Comparison of ENCODE assay signal across 1 cellular context in genomic region chr16:2155091-2156024, GRCh38.
TF ChIP-seq lines count a peak whose summit lies in the region.

TRAF7 (plus strand) TSS chr16:2155782; CDS start chr16:2163921, 8,139 bp downstream.

TF ChIP-seq in HepG2, 621 proteins besides CTCF, POLR2A, EP300 and RAD21 (continued from another document and continues in another):
- TF ChIP-seq POLR2AphosphoS5 (IDR thresholded peaks at IDR 0.05; ENCODE audit: low read depth, low read length) = peak; percentile 100
- TF ChIP-seq TOE1 (CRISPR knock-in tag; IDR thresholded peaks at IDR 0.05) = no peak
- TF ChIP-seq FIP1L1 (IDR thresholded peaks at IDR 0.05; ENCODE audit: borderline replicate concordance, insufficient read depth, low read depth, low read length) = no peak
- TF ChIP-seq, protein P1, sequence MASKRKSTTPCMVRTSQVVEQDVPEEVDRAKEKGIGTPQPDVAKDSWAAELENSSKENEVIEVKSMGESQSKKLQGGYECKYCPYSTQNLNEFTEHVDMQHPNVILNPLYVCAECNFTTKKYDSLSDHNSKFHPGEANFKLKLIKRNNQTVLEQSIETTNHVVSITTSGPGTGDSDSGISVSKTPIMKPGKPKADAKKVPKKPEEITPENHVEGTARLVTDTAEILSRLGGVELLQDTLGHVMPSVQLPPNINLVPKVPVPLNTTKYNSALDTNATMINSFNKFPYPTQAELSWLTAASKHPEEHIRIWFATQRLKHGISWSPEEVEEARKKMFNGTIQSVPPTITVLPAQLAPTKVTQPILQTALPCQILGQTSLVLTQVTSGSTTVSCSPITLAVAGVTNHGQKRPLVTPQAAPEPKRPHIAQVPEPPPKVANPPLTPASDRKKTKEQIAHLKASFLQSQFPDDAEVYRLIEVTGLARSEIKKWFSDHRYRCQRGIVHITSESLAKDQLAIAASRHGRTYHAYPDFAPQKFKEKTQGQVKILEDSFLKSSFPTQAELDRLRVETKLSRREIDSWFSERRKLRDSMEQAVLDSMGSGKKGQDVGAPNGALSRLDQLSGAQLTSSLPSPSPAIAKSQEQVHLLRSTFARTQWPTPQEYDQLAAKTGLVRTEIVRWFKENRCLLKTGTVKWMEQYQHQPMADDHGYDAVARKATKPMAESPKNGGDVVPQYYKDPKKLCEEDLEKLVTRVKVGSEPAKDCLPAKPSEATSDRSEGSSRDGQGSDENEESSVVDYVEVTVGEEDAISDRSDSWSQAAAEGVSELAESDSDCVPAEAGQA (IDR thresholded peaks at IDR 0.05; ENCODE audit: low read depth) = no peak; the same call in 1 of the 2 replicates
- TF ChIP-seq, protein P1 (CRISPR knock-in tag; IDR thresholded peaks at IDR 0.05; ENCODE audit: borderline replicate concordance) = no peak
- TF ChIP-seq, protein P2, sequence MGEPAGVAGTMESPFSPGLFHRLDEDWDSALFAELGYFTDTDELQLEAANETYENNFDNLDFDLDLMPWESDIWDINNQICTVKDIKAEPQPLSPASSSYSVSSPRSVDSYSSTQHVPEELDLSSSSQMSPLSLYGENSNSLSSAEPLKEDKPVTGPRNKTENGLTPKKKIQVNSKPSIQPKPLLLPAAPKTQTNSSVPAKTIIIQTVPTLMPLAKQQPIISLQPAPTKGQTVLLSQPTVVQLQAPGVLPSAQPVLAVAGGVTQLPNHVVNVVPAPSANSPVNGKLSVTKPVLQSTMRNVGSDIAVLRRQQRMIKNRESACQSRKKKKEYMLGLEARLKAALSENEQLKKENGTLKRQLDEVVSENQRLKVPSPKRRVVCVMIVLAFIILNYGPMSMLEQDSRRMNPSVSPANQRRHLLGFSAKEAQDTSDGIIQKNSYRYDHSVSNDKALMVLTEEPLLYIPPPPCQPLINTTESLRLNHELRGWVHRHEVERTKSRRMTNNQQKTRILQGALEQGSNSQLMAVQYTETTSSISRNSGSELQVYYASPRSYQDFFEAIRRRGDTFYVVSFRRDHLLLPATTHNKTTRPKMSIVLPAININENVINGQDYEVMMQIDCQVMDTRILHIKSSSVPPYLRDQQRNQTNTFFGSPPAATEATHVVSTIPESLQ (CRISPR knock-in tag; conservative IDR thresholded peaks at IDR 0.05) = 0 out of 2 replicates have a peak, but pooled peaks have one; percentile 34
- TF ChIP-seq SIX1 (CRISPR knock-in tag; IDR thresholded peaks at IDR 0.05; ENCODE audit: borderline replicate concordance) = 0 out of 2 replicates have a peak, but pooled peaks have one; percentile 7
- peak; percentile 75; the same call in 1 of the 2 replicates for TF ChIP-seq ZHX1 (CRISPR knock-in tag; IDR thresholded peaks at IDR 0.05; ENCODE audit: low read depth)
- no peak for TF ChIP-seq ZNF780A (CRISPR knock-in tag; IDR thresholded peaks at IDR 0.05)
- no peak for TF ChIP-seq ZNF382 (CRISPR knock-in tag; IDR thresholded peaks at IDR 0.05; ENCODE audit: borderline replicate concordance)
- no peak for TF ChIP-seq LRRFIP1 (CRISPR knock-in tag; conservative IDR thresholded peaks at IDR 0.05)
- peak; percentile 52; the same call in 1 of the 2 replicates for TF ChIP-seq ZBTB7B (CRISPR knock-in tag; IDR thresholded peaks at IDR 0.05)
- TF ChIP-seq IRF9 (CRISPR knock-in tag; IDR thresholded peaks at IDR 0.05; ENCODE audit: borderline replicate concordance) = no peak
- TF ChIP-seq ZNF414 (CRISPR knock-in tag; IDR thresholded peaks at IDR 0.05) = 0 out of 2 replicates have a peak, but pooled peaks have one; percentile 60
- peak; percentile 90 for TF ChIP-seq SALL1 (CRISPR knock-in tag; IDR thresholded peaks at IDR 0.05)
- no peak for TF ChIP-seq ZNF556 (CRISPR knock-in tag; IDR thresholded peaks at IDR 0.05; ENCODE audit: borderline replicate concordance)
- peak; percentile 80 for TF ChIP-seq NFKBIZ (CRISPR knock-in tag; IDR thresholded peaks at IDR 0.05)
- TF ChIP-seq TOPORS (CRISPR knock-in tag; IDR thresholded peaks at IDR 0.05) = no peak
- 0 out of 2 replicates have a peak, but pooled peaks have one; percentile 85 for TF ChIP-seq ZNF597 (CRISPR knock-in tag; IDR thresholded peaks at IDR 0.05)
- TF ChIP-seq ZNF136 (CRISPR knock-in tag; IDR thresholded peaks at IDR 0.05; ENCODE audit: low read depth) = no peak
- TF ChIP-seq ZNF558 (CRISPR knock-in tag; IDR thresholded peaks at IDR 0.05; ENCODE audit: borderline replicate concordance) = no peak; the same call in 1 of the 2 replicates
- TF ChIP-seq SIN3A (IDR thresholded peaks at IDR 0.05; ENCODE audit: borderline replicate concordance, low read depth, low read length) = peak; percentile 91
- TF ChIP-seq ZNF235 (CRISPR knock-in tag; IDR thresholded peaks at IDR 0.05; ENCODE audit: borderline replicate concordance) = 0 out of 2 replicates have a peak, but pooled peaks have one; percentile 18
- no peak for TF ChIP-seq PHF5A (CRISPR knock-in tag; IDR thresholded peaks at IDR 0.05; ENCODE audit: low read depth, unreplicated experiment)
- TF ChIP-seq, protein P3, sequence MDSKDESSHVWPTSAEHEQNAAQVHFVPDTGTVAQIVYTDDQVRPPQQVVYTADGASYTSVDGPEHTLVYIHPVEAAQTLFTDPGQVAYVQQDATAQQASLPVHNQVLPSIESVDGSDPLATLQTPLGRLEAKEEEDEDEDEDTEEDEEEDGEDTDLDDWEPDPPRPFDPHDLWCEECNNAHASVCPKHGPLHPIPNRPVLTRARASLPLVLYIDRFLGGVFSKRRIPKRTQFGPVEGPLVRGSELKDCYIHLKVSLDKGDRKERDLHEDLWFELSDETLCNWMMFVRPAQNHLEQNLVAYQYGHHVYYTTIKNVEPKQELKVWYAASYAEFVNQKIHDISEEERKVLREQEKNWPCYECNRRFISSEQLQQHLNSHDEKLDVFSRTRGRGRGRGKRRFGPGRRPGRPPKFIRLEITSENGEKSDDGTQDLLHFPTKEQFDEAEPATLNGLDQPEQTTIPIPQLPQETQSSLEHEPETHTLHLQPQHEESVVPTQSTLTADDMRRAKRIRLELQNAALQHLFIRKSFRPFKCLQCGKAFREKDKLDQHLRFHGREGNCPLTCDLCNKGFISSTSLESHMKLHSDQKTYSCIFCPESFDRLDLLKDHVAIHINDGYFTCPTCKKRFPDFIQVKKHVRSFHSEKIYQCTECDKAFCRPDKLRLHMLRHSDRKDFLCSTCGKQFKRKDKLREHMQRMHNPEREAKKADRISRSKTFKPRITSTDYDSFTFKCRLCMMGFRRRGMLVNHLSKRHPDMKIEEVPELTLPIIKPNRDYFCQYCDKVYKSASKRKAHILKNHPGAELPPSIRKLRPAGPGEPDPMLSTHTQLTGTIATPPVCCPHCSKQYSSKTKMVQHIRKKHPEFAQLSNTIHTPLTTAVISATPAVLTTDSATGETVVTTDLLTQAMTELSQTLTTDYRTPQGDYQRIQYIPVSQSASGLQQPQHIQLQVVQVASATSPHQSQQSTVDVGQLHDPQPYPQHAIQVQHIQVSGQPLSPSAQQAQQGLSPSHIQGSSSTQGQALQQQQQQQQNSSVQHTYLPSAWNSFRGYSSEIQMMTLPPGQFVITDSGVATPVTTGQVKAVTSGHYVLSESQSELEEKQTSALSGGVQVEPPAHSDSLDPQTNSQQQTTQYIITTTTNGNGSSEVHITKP (CRISPR knock-in tag; IDR thresholded peaks at IDR 0.05; ENCODE audit: low read depth) = peak; percentile 82; the same call in 1 of the 2 replicates
- TF ChIP-seq AHR (CRISPR knock-in tag; IDR thresholded peaks at IDR 0.05) = peak; percentile 54; the same call in 1 of the 2 replicates
- peak; percentile 67; the same call in 1 of the 2 replicates for TF ChIP-seq TBX2 (CRISPR knock-in tag; IDR thresholded peaks at IDR 0.05; ENCODE audit: borderline replicate concordance)
- peak; percentile 47; the same call in 1 of the 2 replicates for TF ChIP-seq MAF1 (CRISPR knock-in tag; IDR thresholded peaks at IDR 0.05; ENCODE audit: borderline replicate concordance)
- peak; percentile 71; the same call in 1 of the 2 replicates for TF ChIP-seq ZNF513 (CRISPR knock-in tag; conservative IDR thresholded peaks at IDR 0.05)
- TF ChIP-seq ZFP36 (IDR thresholded peaks at IDR 0.05; ENCODE audit: borderline replicate concordance, low read depth, low read length, partially characterized antibody) = no peak
- TF ChIP-seq ZNF430 (CRISPR knock-in tag; IDR thresholded peaks at IDR 0.05) = peak; percentile 73; the same call in 1 of the 2 replicates
- peak; percentile 100 for TF ChIP-seq POLR2G (IDR thresholded peaks at IDR 0.05; ENCODE audit: low read depth, low read length)
- no peak; the same call in 1 of the 2 replicates for TF ChIP-seq ZBTB7A (CRISPR knock-in tag; IDR thresholded peaks at IDR 0.05)
- 0 out of 2 replicates have a peak, but pooled peaks have one; percentile 34 for TF ChIP-seq GTF3A (CRISPR knock-in tag; conservative IDR thresholded peaks at IDR 0.05)
